Comparison of ENCODE assay signal across 1 cellular context in genomic region chr7:138066954-138067394, GRCh38.
TF ChIP-seq lines count a peak whose summit lies in the region.

No MANE protein-coding gene starts in this region.

TF ChIP-seq in HepG2, 621 proteins besides CTCF, POLR2A, EP300 and RAD21 (continued from another document and continues in another):
- TF ChIP-seq DZIP1 (CRISPR knock-in tag; IDR thresholded peaks at IDR 0.05) (no peak), AFF4 (CRISPR knock-in tag; IDR thresholded peaks at IDR 0.05) (0 out of 2 replicates have a peak, but pooled peaks have one; percentile 32), PRMT3 (CRISPR knock-in tag; IDR thresholded peaks at IDR 0.05; ENCODE audit: borderline replicate concordance, low read depth) (no peak), THRA (CRISPR knock-in tag; IDR thresholded peaks at IDR 0.05; ENCODE audit: borderline replicate concordance) (0 out of 2 replicates have a peak, but pooled peaks have one; percentile 60), STAT6 (CRISPR knock-in tag; IDR thresholded peaks at IDR 0.05; ENCODE audit: borderline replicate concordance) (no peak), CEBPZ (IDR thresholded peaks at IDR 0.05; ENCODE audit: low read length) (no peak), MAFG (CRISPR knock-in tag; IDR thresholded peaks at IDR 0.05) (no peak), NFE2L1 (CRISPR knock-in tag; IDR thresholded peaks at IDR 0.05; ENCODE audit: borderline replicate concordance) (no peak), MLLT10 (CRISPR knock-in tag; IDR thresholded peaks at IDR 0.05) (no peak), SIX1 (CRISPR knock-in tag; IDR thresholded peaks at IDR 0.05; ENCODE audit: borderline replicate concordance) (peak; percentile 78; the same call in 1 of the 2 replicates), ATF3 (CRISPR knock-in tag; IDR thresholded peaks at IDR 0.05) (no peak), PITX1 (CRISPR knock-in tag; IDR thresholded peaks at IDR 0.05) (peak; percentile 92), KAT7 (CRISPR knock-in tag; IDR thresholded peaks at IDR 0.05; ENCODE audit: borderline replicate concordance) (no peak), ZBTB40 (IDR thresholded peaks at IDR 0.05) (no peak), ZBTB40 (CRISPR knock-in tag; IDR thresholded peaks at IDR 0.05) (no peak), HNF4A (CRISPR knock-in tag; IDR thresholded peaks at IDR 0.05) (peak; percentile 92), HCFC1 (IDR thresholded peaks at IDR 0.05; ENCODE audit: low read depth, low read length) (no peak), MYNN (CRISPR knock-in tag; IDR thresholded peaks at IDR 0.05; ENCODE audit: low read depth) (no peak), ZNF607 (CRISPR knock-in tag; IDR thresholded peaks at IDR 0.05; ENCODE audit: borderline replicate concordance) (no peak), NFYB (CRISPR knock-in tag; IDR thresholded peaks at IDR 0.05) (no peak), JARID2 (CRISPR knock-in tag; IDR thresholded peaks at IDR 0.05; ENCODE audit: insufficient replicate concordance) (no peak), ZNF556 (CRISPR knock-in tag; IDR thresholded peaks at IDR 0.05; ENCODE audit: borderline replicate concordance) (no peak), HNF4G (IDR thresholded peaks at IDR 0.05; ENCODE audit: borderline replicate concordance, low read depth, low read length) (peak; percentile 52), HNF4G (CRISPR knock-in tag; IDR thresholded peaks at IDR 0.05; ENCODE audit: borderline replicate concordance, low read depth) (no peak), GATAD1 (CRISPR knock-in tag; IDR thresholded peaks at IDR 0.05) (no peak), SMYD3 (CRISPR knock-in tag; IDR thresholded peaks at IDR 0.05) (0 out of 2 replicates have a peak, but pooled peaks have one; percentile 25), DMAP1 (CRISPR knock-in tag; IDR thresholded peaks at IDR 0.05) (no peak), SRSF4 (IDR thresholded peaks at IDR 0.05; ENCODE audit: low read depth, low read length, poor library complexity, severe bottlenecking) (no peak), ZNF652 (CRISPR knock-in tag; IDR thresholded peaks at IDR 0.05; ENCODE audit: borderline replicate concordance, low read depth) (peak; percentile 97), DRAP1 (CRISPR knock-in tag; IDR thresholded peaks at IDR 0.05) (no peak), ZNF780A (CRISPR knock-in tag; IDR thresholded peaks at IDR 0.05) (no peak)
